Comparison of ENCODE assay signal across 1 cellular context in genomic region chr16:1976951-1977874, GRCh38.
TF ChIP-seq lines count a peak whose summit lies in the region.

No MANE protein-coding gene starts in this region.

TF ChIP-seq in IMR-90, 13 proteins besides CTCF, POLR2A, EP300 and RAD21:
- TF ChIP-seq MAFK (IDR thresholded peaks at IDR 0.05; ENCODE audit: low read depth, low read length) (no peak), MXI1 (IDR thresholded peaks at IDR 0.05; ENCODE audit: borderline replicate concordance, low read depth, low read length) (no peak), MAZ (IDR thresholded peaks at IDR 0.05; ENCODE audit: borderline replicate concordance, low read depth, low read length) (no peak), RFX5 (IDR thresholded peaks at IDR 0.05; ENCODE audit: low read depth, low read length) (no peak), CHD1 (IDR thresholded peaks at IDR 0.05; ENCODE audit: low read depth, low read length) (no peak), SMC3 (IDR thresholded peaks at IDR 0.05; ENCODE audit: low read depth, low read length) (no peak), ELK1 (IDR thresholded peaks at IDR 0.05; ENCODE audit: borderline replicate concordance, low read depth, low read length) (no peak), USF2 (IDR thresholded peaks at IDR 0.05; ENCODE audit: low read depth, low read length) (no peak), RCOR1 (IDR thresholded peaks at IDR 0.05; ENCODE audit: insufficient replicate concordance, low read length) (no peak), CEBPB (IDR thresholded peaks at IDR 0.05; ENCODE audit: low read depth, low read length) (no peak), NFE2L2 (IDR thresholded peaks at IDR 0.05; ENCODE audit: low read depth, low read length) (no peak), BHLHE40 (IDR thresholded peaks at IDR 0.05; ENCODE audit: low read depth, low read length) (no peak), FOS (IDR thresholded peaks at IDR 0.05; ENCODE audit: low read depth, low read length) (no peak)
